In the genomic region with DNA sequence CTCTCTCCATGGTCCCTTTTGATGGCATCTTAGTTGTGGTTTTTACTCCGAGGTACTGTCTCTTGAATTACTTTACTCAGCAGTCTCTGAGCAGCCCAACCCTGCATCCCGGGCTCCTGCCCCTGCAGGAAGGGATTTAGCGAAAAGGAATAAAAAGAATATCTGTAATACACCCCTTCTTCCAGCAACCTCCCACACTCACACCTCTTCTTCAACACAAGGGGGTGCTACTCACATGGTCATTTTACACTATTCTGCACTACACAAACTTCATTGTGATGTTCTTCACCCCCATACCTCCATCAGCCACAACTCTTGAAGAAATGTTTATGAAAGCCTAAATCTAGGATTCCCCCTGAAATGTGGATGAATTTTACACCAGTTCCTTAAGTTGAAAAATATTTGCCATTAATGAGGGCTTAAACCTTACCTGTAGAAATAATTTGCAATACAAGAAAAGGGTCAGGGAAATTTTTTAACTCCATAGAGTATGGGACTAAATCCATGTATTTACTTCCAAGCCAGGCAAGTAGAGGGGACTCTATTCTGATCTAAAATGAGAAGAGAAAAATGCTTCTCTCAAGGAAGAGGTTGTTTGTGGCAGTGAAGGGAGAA, we compare ENCODE assay signal across 8 cellular contexts. TPM values are rescaled to one million over a fixed set of nuclear protein-coding genes. Genes with fewer than 3 reads are reported as not detected.
DNase-seq lines count a peak whose midpoint lies in the region; ATAC-seq, FAIRE-seq and TF ChIP-seq lines count a peak whose summit lies in the region.

No MANE protein-coding gene starts in this region.

- H3K4me3 ChIP-seq in OCI-LY3 (ENCODE audit: low read length) (no peak overlapping the region), GM12878 (no peak overlapping the region), iPS DF 6.9 (ENCODE audit: low read length) (no peak overlapping the region)

- no peak overlapping the region for H3K9ac ChIP-seq in OCI-LY3 (ENCODE audit: low read length)
- H3K9ac ChIP-seq in GM12878 (ENCODE audit: control insufficient read depth, insufficient read depth, low read length) = no peak overlapping the region

- no TSS peak for BruUV-seq in GM12878 (replicated peaks; lab: Mats Ljungman, UMichigan)

- peak; percentile 85 for TF ChIP-seq RAD21 in GM12878 (IDR thresholded peaks at IDR 0.05; ENCODE audit: insufficient read depth, low read depth, low read length)

- H3K27me3 ChIP-seq in OCI-LY3 (ENCODE audit: low read depth, low read length) = peaks cover 29% of the 10 kb centered on the region
- H3K27me3 ChIP-seq in GM12878 (replicated peaks in 1 of 2; ENCODE audit: control insufficient read depth in 2 of 2, insufficient read depth in 2 of 2, low read length in 1 of 2) = no peaks in the 10 kb centered on the region
- H3K27me3 ChIP-seq in iPS DF 6.9 (ENCODE audit: control insufficient read depth, insufficient read depth, low read length) = no peaks in the 10 kb centered on the region

- FAIRE-seq in GM12878 (lab: Jason Lieb, UNC) = no peak

- H3K4me2 ChIP-seq in OCI-LY3 (ENCODE audit: low read length) (0 out of 2 replicates have a peak overlapping the region, but pooled peaks have one; percentile 20), GM12878 (ENCODE audit: control insufficient read depth, insufficient read depth) (no peak overlapping the region)

- H4K20me1 ChIP-seq in OCI-LY3 (ENCODE audit: insufficient read depth, low read length) = no peaks in the 10 kb centered on the region
- H4K20me1 ChIP-seq in GM12878 (ENCODE audit: control insufficient read depth, insufficient read depth) = no peaks in the 10 kb centered on the region

- SMC1A ChIA-PET in GM12878 (lab: Charles Lee; ENCODE audit: uncharacterized antibody, unreplicated experiment) = interaction anchor here (0.8 to 5.4 kb wide), 21 partner anchors 11 to 397 kb away, joined by 3 to 84 read pairs (median 6); partner anchors contain the start of gene UHRF2

- peak; percentile 80 for ATAC-seq in GM21447 (IDR thresholded peaks at IDR 0.05; ENCODE audit: unreplicated experiment)
- peak; percentile 95 for ATAC-seq in GM12878

- peak; percentile 89 for TF ChIP-seq CTCF in OCI-LY3 (IDR thresholded peaks at IDR 0.05; ENCODE audit: low read depth, low read length)
- peak; percentile 68 to 74 (median 74); a peak in 5 of 6 replicates for TF ChIP-seq CTCF in GM12878 (IDR thresholded peaks at IDR 0.05 in 2 of 3, conservative IDR thresholded peaks at IDR 0.05 in 1 of 3; ENCODE audit: control insufficient read depth in 2 of 3, extremely low read depth in 1 of 3, insufficient read depth in 1 of 3, low read depth in 3 of 3, low read length in 3 of 3)

- DNase-seq in activated CD4-positive, CD25-positive, alpha-beta regulatory T cell treated with anti-CD3 and anti-CD28 coated beads, Interleukin-2, amount 50 U/mL, for 16 hours (ENCODE audit: low read depth, low spot score) = peak; percentile 16
- DNase-seq in activated CD4-positive, CD25-positive, alpha-beta regulatory T cell (lab: John Stamatoyannopoulos, UW) = no peak
- DNase-seq in HuH-7 (ENCODE audit: low spot score) = peak; percentile 37
- DNase-seq in GM12878 (ENCODE audit: low read depth, low spot score) = peak; percentile 45
- peak; percentile 29 for DNase-seq in iPS DF 6.9 (ENCODE audit: low read depth, low spot score)
- DNase-seq in stimulated activated CD4-positive, alpha-beta T cell treated with anti-CD3 and anti-CD28 coated beads, Interleukin-4, amount 100 ng/mL, for 48 hours (ENCODE audit: low read depth in 2 of 2) = peak; percentile 5 to 12

- no peaks in the 10 kb centered on the region for H3K79me2 ChIP-seq in OCI-LY3 (ENCODE audit: low read length)
- H3K79me2 ChIP-seq in GM12878 (ENCODE audit: control insufficient read depth, insufficient read depth, low read length) = no peaks in the 10 kb centered on the region

- H3K4me1 ChIP-seq in OCI-LY3 (ENCODE audit: low read length) (peaks cover 20% of the 10 kb centered on the region), GM12878 (ENCODE audit: control insufficient read depth, insufficient read depth, low read length) (peaks cover 15% of the 10 kb centered on the region), iPS DF 6.9 (ENCODE audit: control insufficient read depth, insufficient read depth, low read length) (no peaks in the 10 kb centered on the region)

- no peak overlapping the region for H3K27ac ChIP-seq in OCI-LY3 (ENCODE audit: low read length)
- no peak overlapping the region for H3K27ac ChIP-seq in GM12878 (ENCODE audit: control insufficient read depth, insufficient read depth)
- H3K27ac ChIP-seq in iPS DF 6.9 (ENCODE audit: low read length) = no peak overlapping the region

- intact Hi-C loops in GM12878 (cut with micrococcal nuclease; ENCODE audit: unreplicated experiment) = loop anchor here (1.0 to 10.0 kb wide), 6 partner anchors 59 to 381 kb away; partner anchors contain the start of gene UHRF2

- no peaks in the 10 kb centered on the region for H3K9me3 ChIP-seq in OCI-LY3 (ENCODE audit: insufficient read depth, low read length)
- no peaks in the 10 kb centered on the region for H3K9me3 ChIP-seq in GM12878 (replicated peaks; ENCODE audit: control insufficient read depth, insufficient read depth, low read length)
- no peaks in the 10 kb centered on the region for H3K9me3 ChIP-seq in iPS DF 6.9 (ENCODE audit: control insufficient read depth, insufficient read depth, low read length)

- RAD21 ChIA-PET in GM12878 (lab: Charles Lee; ENCODE audit: unreplicated experiment) = interaction anchor here (0.7 to 5.3 kb wide), 12 partner anchors 58 to 385 kb away, joined by 3 to 41 read pairs (median 10); partner anchors contain the start of gene UHRF2

- TF ChIP-seq EP300 in GM12878 (IDR thresholded peaks at IDR 0.05; ENCODE audit: borderline replicate concordance in 1 of 2, control insufficient read depth in 1 of 2, low read depth in 2 of 2, low read length in 2 of 2) = no peak

- H3K36me3 ChIP-seq in OCI-LY3 (replicated peaks; ENCODE audit: low read depth, low read length) (no peaks in the 10 kb centered on the region), GM12878 (ENCODE audit: control insufficient read depth in 2 of 2, insufficient read depth in 2 of 2, low read length in 1 of 2) (no peaks in the 10 kb centered on the region), iPS DF 6.9 (ENCODE audit: control insufficient read depth, insufficient read depth, low read length) (no peaks in the 10 kb centered on the region)

- no peak for TF ChIP-seq POLR2A in GM12878 (IDR thresholded peaks at IDR 0.05; ENCODE audit: low read depth, low read length)

- no peak overlapping the region; the same call in 1 of the 2 replicates for H2AFZ ChIP-seq in OCI-LY3 (ENCODE audit: low read depth, low read length)
- H2AFZ ChIP-seq in GM12878 (ENCODE audit: control insufficient read depth, low read depth, low read length) = peak overlapping the region; percentile 11

- in situ Hi-C loops in GM12878 (cut with MboI) = loop anchor here (5.0 kb wide), 1 partner anchor 213 kb away; no protein-coding TSS in a partner anchor

- CTCF ChIA-PET in GM12878 (lab: Yijun Ruan, JAX) = interaction anchor here (0.8 to 7.4 kb wide), 31 partner anchors 12 to 473 kb away, joined by 3 to 123 read pairs (median 4); partner anchors contain the start of gene UHRF2

- POLR2A ChIA-PET in GM12878 (lab: Charles Lee) = no interaction called here

- WGBS in GM12878 (ENCODE audit: insufficient coverage, insufficient replicate concordance, low lambda C conversion rate, missing lambda C conversion rate) = 16% methylated on average over 3 of the region's 3 CpGs
- no CpG with 5 or more reads among the region's 3 CpGs for WGBS in iPS DF 6.9 (ENCODE audit: insufficient coverage, insufficient read length)

TF ChIP-seq in GM12878, 131 proteins besides CTCF, POLR2A, EP300 and RAD21 (continues in another document):
- TF ChIP-seq IKZF1 (conservative IDR thresholded peaks at IDR 0.05) (no peak), SIX5 (IDR thresholded peaks at IDR 0.05; ENCODE audit: low read depth, low read length, severe bottlenecking) (no peak), HCFC1 (IDR thresholded peaks at IDR 0.05; ENCODE audit: low read length) (no peak), ZNF24 (IDR thresholded peaks at IDR 0.05) (0 out of 2 replicates have a peak, but pooled peaks have one; percentile 6), TCF7 (IDR thresholded peaks at IDR 0.05; ENCODE audit: borderline replicate concordance) (no peak), ZBED1 (IDR thresholded peaks at IDR 0.05; ENCODE audit: borderline replicate concordance) (no peak)

RNA-seq across cellular contexts. Expression of gene TPD52L3, which starts 26.0 kb away (rescaled TPM):
- total RNA-seq in GM12878 (2013; cell fraction: nucleolus; rRNA removed) = not detected in 2 replicates
- not detected in 2 replicates for total RNA-seq in GM12878 (2014; rRNA removed)
- not detected in 2 replicates for total RNA-seq in GM12878 (2014; rRNA removed; fragmentation: Illumina TruSeq; extraction: Trizol)
- total RNA-seq in GM12878 (2021) = not detected in 2 replicates
- not detected for polyA plus RNA-seq in GM12878 (2011; ENCODE audit: low read depth)
- polyA plus RNA-seq in GM12878 (2011; rRNA removed) = not detected in 2 replicates
- not detected in 2 replicates for polyA plus RNA-seq in GM12878 (2011; cell fraction: cytosol; rRNA removed)
- polyA plus RNA-seq in GM12878 (2011; cell fraction: nucleus; rRNA removed) = not detected in 2 replicates
- polyA plus RNA-seq in GM12878 (2012) = not detected in 2 replicates
- polyA plus RNA-seq in GM12878 (2014; fragmentation: Illumina TruSeq; extraction: Trizol) = not detected in 2 replicates
- not detected for polyA plus RNA-seq in GM12878 (2014; fragmentation: Nextera tagmentation; extraction: Ambion mirVana)
- not detected in 2 replicates for polyA plus RNA-seq in GM12878 (2014; rRNA removed)
- polyA plus RNA-seq in GM12878 (2016; fragmentation: Nextera tagmentation; extraction: Ambion mirVana) = not detected
- polyA minus RNA-seq in GM12878 (2011; rRNA and poly(A)+ RNA removed) = not detected in 2 replicates
- not detected in 2 replicates for polyA minus RNA-seq in GM12878 (2011; cell fraction: cytosol; rRNA and poly(A)+ RNA removed)
- not detected in 2 replicates for polyA minus RNA-seq in GM12878 (2011; cell fraction: nucleus; rRNA and poly(A)+ RNA removed)

RNA-seq across cellular contexts. Expression of gene UHRF2, which starts 58.8 kb away (rescaled TPM):
- 409 and 421 TPM in 2 replicates for total RNA-seq in GM12878 (2013; cell fraction: nucleolus; rRNA removed)
- total RNA-seq in GM12878 (2014; rRNA removed) = 43.4 and 49.4 TPM in 2 replicates
- 45.0 and 46.2 TPM in 2 replicates for total RNA-seq in GM12878 (2014; rRNA removed; fragmentation: Illumina TruSeq; extraction: Trizol)
- 42.8 and 44.4 TPM in 2 replicates for total RNA-seq in GM12878 (2021)
- 27.8 TPM for polyA plus RNA-seq in GM12878 (2011; ENCODE audit: low read depth)
- 95.8 and 129 TPM in 2 replicates for polyA plus RNA-seq in GM12878 (2011; rRNA removed)
- 41.1 and 49.9 TPM in 2 replicates for polyA plus RNA-seq in GM12878 (2011; cell fraction: cytosol; rRNA removed)
- polyA plus RNA-seq in GM12878 (2011; cell fraction: nucleus; rRNA removed) = 213 and 215 TPM in 2 replicates
- polyA plus RNA-seq in GM12878 (2012) = 37.5 and 49.9 TPM in 2 replicates
- polyA plus RNA-seq in GM12878 (2014; fragmentation: Illumina TruSeq; extraction: Trizol) = 48.0 and 53.4 TPM in 2 replicates
- polyA plus RNA-seq in GM12878 (2014; fragmentation: Nextera tagmentation; extraction: Ambion mirVana) = 10 to 100 TPM; 11.2 to 14.2 TPM
- polyA plus RNA-seq in GM12878 (2014; rRNA removed) = 42.2 and 43.7 TPM in 2 replicates
- 10 to 100 TPM; 16.4 to 29.7 TPM for polyA plus RNA-seq in GM12878 (2016; fragmentation: Nextera tagmentation; extraction: Ambion mirVana)
- 82.6 and 83.4 TPM in 2 replicates for polyA minus RNA-seq in GM12878 (2011; rRNA and poly(A)+ RNA removed)
- 22.6 and 23.7 TPM in 2 replicates for polyA minus RNA-seq in GM12878 (2011; cell fraction: cytosol; rRNA and poly(A)+ RNA removed)
- polyA minus RNA-seq in GM12878 (2011; cell fraction: nucleus; rRNA and poly(A)+ RNA removed) = 114 and 160 TPM in 2 replicates

Comparison
In these comparisons a context has a peak if more than half of its experiments do, and no peak if none do; other contexts are left out.
1. DNase-seq: peak in activated CD4-positive, CD25-positive, alpha-beta regulatory T cell treated with anti-CD3 and anti-CD28 coated beads, Interleukin-2, amount 50 U/mL, for 16 hours (single experiment), HuH-7 (single experiment), GM12878 (single experiment), iPS DF 6.9 (single experiment) and stimulated activated CD4-positive, alpha-beta T cell treated with anti-CD3 and anti-CD28 coated beads, Interleukin-4, amount 100 ng/mL, for 48 hours (2 of 2); none in activated CD4-positive, CD25-positive, alpha-beta regulatory T cell (0 of 4).